Comparison of ENCODE assay signal across 8 cellular contexts in genomic region chr2:222709191-222709891, GRCh38. TPM values are rescaled to one million over a fixed set of nuclear protein-coding genes. Genes with fewer than 3 reads are reported as not detected.
DNase-seq lines count a peak whose midpoint lies in the region; ATAC-seq, FAIRE-seq and TF ChIP-seq lines count a peak whose summit lies in the region.

No MANE protein-coding gene starts in this region.

- H2BK5ac ChIP-seq in H1 (ENCODE audit: low read depth, low read length) (no peak overlapping the region), mesendoderm (ENCODE audit: low read length) (no peak overlapping the region)

- H3K27me3 ChIP-seq in H1 (replicated peaks in 1 of 4; ENCODE audit: control insufficient read depth in 3 of 4, extremely low read depth in 1 of 4, insufficient read depth in 3 of 4, low read length in 3 of 4), result no peaks in the 10 kb centered on the region
- H3K27me3 ChIP-seq in mesendoderm (ENCODE audit: insufficient read depth, low read length, poor library complexity), result no peaks in the 10 kb centered on the region

- H3K4me1 Mint-ChIP-seq in activated CD4-positive, alpha-beta T cell treated with anti-CD3 and anti-CD28 coated beads, Interleukin-2, amount 10 ng/mL, durations not matched to agents 7 days and 5 days, result peaks cover 16% of the 10 kb centered on the region
- H3K4me1 Mint-ChIP-seq in T-helper 2 cell treated with Interferon-gamma antibody and Interleukin-4, amounts not matched to agents 5 μg/mL and 100 μg/mL, for 36 hours (ENCODE audit: low read depth), result peaks cover 15% of the 10 kb centered on the region

- peak overlapping the region; percentile 68; the same call in 1 of the 2 replicates for H2BK12ac ChIP-seq in H1 (ENCODE audit: low read depth, low read length)

- no peak overlapping the region for H3K27ac ChIP-seq in H1 (ENCODE audit: low read depth, low read length)
- no peak overlapping the region for H3K27ac ChIP-seq in mesendoderm (ENCODE audit: low read depth, low read length)

- no peak overlapping the region for H4K91ac ChIP-seq in H1 (replicated peaks; ENCODE audit: insufficient read length, low read length)

- POLR2A ChIA-PET in activated CD4-positive, alpha-beta T cell treated with anti-CD3 and anti-CD28 coated beads, Interleukin-2, amount 10 ng/mL, durations not matched to agents 7 days and 5 days (lab: Charles Lee), result no interaction called here
- POLR2A ChIA-PET in H1 (lab: Charles Lee; ENCODE audit: partially characterized antibody), result interaction anchor here (0.7 to 0.9 kb wide), 3 partner anchors 151 to 298 kb away, joined by 3 read pairs; no protein-coding TSS in a partner anchor

- H4K5ac ChIP-seq in H1 (ENCODE audit: insufficient read length, low read depth, low read length), result no peak overlapping the region
- H4K5ac ChIP-seq in mesendoderm (ENCODE audit: low read length), result no peak overlapping the region

- H3K56ac ChIP-seq in H1 (replicated peaks; ENCODE audit: insufficient read length, low read depth, low read length), result no peak overlapping the region
- H3K56ac ChIP-seq in mesendoderm (ENCODE audit: low read length), result peak overlapping the region; percentile 81

- H3K36me3 ChIP-seq in H1 (ENCODE audit: control insufficient read depth in 2 of 4, insufficient read depth in 4 of 4, low read length in 3 of 4) (no peaks in the 10 kb centered on the region), mesendoderm (ENCODE audit: control insufficient read depth, insufficient read depth, low read length) (no peaks in the 10 kb centered on the region)

- H2BK120ac ChIP-seq in H1 (replicated peaks; ENCODE audit: low read depth, low read length) (no peak overlapping the region), mesendoderm (ENCODE audit: low read depth, low read length) (no peak overlapping the region)

- H2BK20ac ChIP-seq in H1 (ENCODE audit: low read length), result peak overlapping the region; percentile 96; the same call in 1 of the 2 replicates

- H3K4me3 ChIP-seq in H1 (ENCODE audit: extremely low read depth in 1 of 4, insufficient read depth in 2 of 4, low read depth in 3 of 4, low read length in 4 of 4) (no peak overlapping the region), mesendoderm (ENCODE audit: low read length) (no peak overlapping the region)

- no peak overlapping the region for H4K8ac ChIP-seq in H1 (ENCODE audit: extremely low read depth, insufficient read depth, low read length)
- H4K8ac ChIP-seq in mesendoderm (ENCODE audit: low read depth, low read length), result no peak overlapping the region

- H3K9ac ChIP-seq in H1 (replicated peaks in 1 of 4; ENCODE audit: extremely low read depth in 1 of 4, low read depth in 3 of 4, low read length in 3 of 4) (no peak overlapping the region), mesendoderm (ENCODE audit: low read length) (no peak overlapping the region)

- H3K18ac ChIP-seq in H1 (ENCODE audit: extremely low read depth, low read length) (peak overlapping the region; percentile 55), mesendoderm (ENCODE audit: low read length) (no peak overlapping the region)

- H3K79me1 ChIP-seq in H1 (ENCODE audit: low read depth, low read length) (no peaks in the 10 kb centered on the region), mesendoderm (ENCODE audit: low read length) (no peaks in the 10 kb centered on the region)

- H2BK15ac ChIP-seq in H1 (ENCODE audit: low read length), result peak overlapping the region; percentile 88; the same call in 1 of the 2 replicates
- no peak overlapping the region for H2BK15ac ChIP-seq in mesendoderm (replicated peaks; ENCODE audit: low read depth)

- no peak overlapping the region for H3K23ac ChIP-seq in H1 (ENCODE audit: insufficient read length)
- no peak overlapping the region for H3K23ac ChIP-seq in mesendoderm (ENCODE audit: low read length)

- H2AK5ac ChIP-seq in H1 (ENCODE audit: low read depth, low read length), result peak overlapping the region; percentile 75
- H2AK5ac ChIP-seq in mesendoderm (ENCODE audit: low read length), result no peak overlapping the region

- H3K4me2 ChIP-seq in H1 (ENCODE audit: insufficient read depth in 1 of 2, low read depth in 2 of 2, low read length in 2 of 2) (0 out of 4 replicates have a peak overlapping the region, but pooled peaks of 1 of the 2 experiments have one; percentile 6), mesendoderm (ENCODE audit: low read length) (no peak overlapping the region)

- no peak overlapping the region for H3K14ac ChIP-seq in H1 (ENCODE audit: insufficient read length)

- no peak for TF ChIP-seq CTCF in H1 (IDR thresholded peaks at IDR 0.05; ENCODE audit: control extremely low read depth in 1 of 3, insufficient read depth in 1 of 3, low read depth in 1 of 3, low read length in 3 of 3)

- TF ChIP-seq RAD21 in H1 (IDR thresholded peaks at IDR 0.05 in 1 of 2, conservative IDR thresholded peaks at IDR 0.05 in 1 of 2; ENCODE audit: low read depth in 2 of 2, low read length in 2 of 2), result no peak

- CTCF ChIA-PET in activated CD4-positive, alpha-beta T cell treated with anti-CD3 and anti-CD28 coated beads, Interleukin-2, amount 10 ng/mL, durations not matched to agents 7 days and 5 days (lab: Charles Lee), result interaction anchor here (0.6 to 1.5 kb wide), 7 partner anchors 19 to 1416 kb away, joined by 3 to 4 read pairs (median 3); no protein-coding TSS in a partner anchor
- CTCF ChIA-PET in H1 (lab: Charles Lee; ENCODE audit: partially characterized antibody), result interaction anchor here (0.7 to 12.1 kb wide), 43 partner anchors 10 to 1247 kb away, joined by 3 to 124 read pairs (median 4); no protein-coding TSS in a partner anchor

- H3K4me1 ChIP-seq in H1 (replicated peaks in 1 of 4; ENCODE audit: control insufficient read depth in 3 of 4, insufficient read depth in 4 of 4, low read length in 3 of 4) (peaks cover 0 to 6% (median 0%) of the 10 kb centered on the region in 4 experiments; a peak in 3 of 7 replicates), mesendoderm (ENCODE audit: control insufficient read depth, low read depth, low read length) (peaks cover 4% of the 10 kb centered on the region)

- no peak overlapping the region for H3K27ac Mint-ChIP-seq in activated CD4-positive, alpha-beta T cell treated with anti-CD3 and anti-CD28 coated beads, Interleukin-2, amount 10 ng/mL, durations not matched to agents 7 days and 5 days
- no peak overlapping the region for H3K27ac Mint-ChIP-seq in T-helper 2 cell treated with Interferon-gamma antibody and Interleukin-4, amounts not matched to agents 5 μg/mL and 100 μg/mL, for 36 hours

- no peaks in the 10 kb centered on the region for H3K9me3 ChIP-seq in H1 (ENCODE audit: insufficient read depth in 2 of 2, low read depth in 1 of 2, low read length in 1 of 2)

- no peaks in the 10 kb centered on the region; the same call in 1 of the 2 replicates for H3K23me2 ChIP-seq in H1 (ENCODE audit: low read depth, low read length)

- H3K4me3 Mint-ChIP-seq in activated CD4-positive, alpha-beta T cell treated with anti-CD3 and anti-CD28 coated beads, Interleukin-2, amount 10 ng/mL, durations not matched to agents 7 days and 5 days, result no peak overlapping the region
- H3K4me3 Mint-ChIP-seq in T-helper 2 cell treated with Interferon-gamma antibody and Interleukin-4, amounts not matched to agents 5 μg/mL and 100 μg/mL, for 36 hours, result no peak overlapping the region

- TF ChIP-seq EP300 in H1 (IDR thresholded peaks at IDR 0.05; ENCODE audit: borderline replicate concordance in 1 of 2, low read depth in 2 of 2, low read length in 2 of 2), result no peak

- no peak for TF ChIP-seq POLR2A in H1 (IDR thresholded peaks at IDR 0.05; ENCODE audit: control extremely low read depth in 1 of 2, low read depth in 2 of 2, low read length in 2 of 2)

- WGBS in H1 (ENCODE audit: extremely low coverage in 1 of 2, insufficient coverage in 1 of 2, insufficient read length in 1 of 2, insufficient replicate concordance in 2 of 2, low coverage in 1 of 2, low lambda C conversion rate in 2 of 2, missing lambda C conversion rate in 1 of 2), 2 experiments, result 85% methylated on average over 16 of the region's 16 CpGs; no CpG with 5 or more reads in 1 of the 2 experiments
- no CpG with 5 or more reads among the region's 16 CpGs for WGBS in mesendoderm (ENCODE audit: extremely low coverage, insufficient coverage, low lambda C conversion rate)

- no peaks in the 10 kb centered on the region for H3K36me3 Mint-ChIP-seq in activated CD4-positive, alpha-beta T cell treated with anti-CD3 and anti-CD28 coated beads, Interleukin-2, amount 10 ng/mL, durations not matched to agents 7 days and 5 days (ENCODE audit: low read depth)
- H3K36me3 Mint-ChIP-seq in T-helper 2 cell treated with Interferon-gamma antibody and Interleukin-4, amounts not matched to agents 5 μg/mL and 100 μg/mL, for 36 hours (ENCODE audit: low read depth), result no peaks in the 10 kb centered on the region

- DNase-seq in activated CD4-positive, alpha-beta T cell treated with anti-CD3 and anti-CD28 coated beads for 48 hours, result peak; percentile 8
- no peak for DNase-seq in activated CD4-positive, alpha-beta T cell treated with anti-CD3 and anti-CD28 coated beads, Interleukin-2, amount 10 ng/mL, durations not matched to agents 7 days and 5 days
- DNase-seq in RCC 7860 (ENCODE audit: low spot score) (peak; percentile 99), H1 (ENCODE audit: low read depth in 1 of 2, low spot score in 2 of 2) (peak in 1 of 2 experiments; percentile 51), mesendoderm (peak; percentile 91), AML-193 (lab: John Stamatoyannopoulos, UW) (no peak)
- DNase-seq in T-helper 2 cell treated with Interferon-gamma antibody and Interleukin-4, amounts not matched to agents 5 μg/mL and 100 μg/mL, for 36 hours (ENCODE audit: low spot score), result no peak

- H3K9me3 Mint-ChIP-seq in activated CD4-positive, alpha-beta T cell treated with anti-CD3 and anti-CD28 coated beads, Interleukin-2, amount 10 ng/mL, durations not matched to agents 7 days and 5 days, result no peaks in the 10 kb centered on the region
- H3K9me3 Mint-ChIP-seq in T-helper 2 cell treated with Interferon-gamma antibody and Interleukin-4, amounts not matched to agents 5 μg/mL and 100 μg/mL, for 36 hours, result no peaks in the 10 kb centered on the region

- no peaks in the 10 kb centered on the region for H4K20me1 ChIP-seq in H1 (replicated peaks in 1 of 2; ENCODE audit: control insufficient read depth in 1 of 2, insufficient read depth in 2 of 2, low read length in 2 of 2)

- H3K79me2 ChIP-seq in H1 (ENCODE audit: control insufficient read depth in 1 of 2, insufficient read depth in 2 of 2, low read length in 2 of 2) (no peaks in the 10 kb centered on the region), mesendoderm (ENCODE audit: control insufficient read depth, insufficient read depth, low read length) (no peaks in the 10 kb centered on the region)

- peaks cover 21% of the 10 kb centered on the region for H3K27me3 Mint-ChIP-seq in activated CD4-positive, alpha-beta T cell treated with anti-CD3 and anti-CD28 coated beads, Interleukin-2, amount 10 ng/mL, durations not matched to agents 7 days and 5 days
- H3K27me3 Mint-ChIP-seq in T-helper 2 cell treated with Interferon-gamma antibody and Interleukin-4, amounts not matched to agents 5 μg/mL and 100 μg/mL, for 36 hours (ENCODE audit: low read depth), result peaks cover 40% of the 10 kb centered on the region

- peak; percentile 53 for ATAC-seq in HG03097 (IDR thresholded peaks at IDR 0.05; ENCODE audit: low FRiP score, unreplicated experiment)

- H3K4ac ChIP-seq in H1 (replicated peaks; ENCODE audit: insufficient read length, low read depth, low read length), result no peak overlapping the region
- H3K4ac ChIP-seq in mesendoderm (ENCODE audit: low read depth, low read length), result no peak overlapping the region

- FAIRE-seq in RCC 7860 (lab: Jason Lieb, UNC) (peak; percentile 97), H1 (lab: Jason Lieb, UNC) (no peak)

- peak overlapping the region; percentile 37 for H2AFZ ChIP-seq in H1 (ENCODE audit: low read length)

RNA-seq across cellular contexts. Expression of gene MOGAT1, which starts 37.9 kb away (rescaled TPM):
- total RNA-seq in activated CD4-positive, alpha-beta T cell treated with anti-CD3 and anti-CD28 coated beads, Interleukin-2, amount 10 ng/mL, durations not matched to agents 7 days and 5 days, result not detected
- total RNA-seq in H1 (2021; fragmentation: NEBNext Ultra II Directional; extraction: Animal tissue kit (Norgen Biotek cat#: 25700)), result 0.31 and 0.67 TPM in 2 replicates
- polyA plus RNA-seq in H1 (2011; rRNA removed), result 0.11 TPM in 2 replicates
- polyA plus RNA-seq in H1 (2011; cell fraction: cytosol; rRNA removed), result 0.25 TPM
- not detected for polyA plus RNA-seq in H1 (2011; cell fraction: nucleus; rRNA removed)
- polyA plus RNA-seq in H1 (2012, experiment 1 of 2), result 0.29 to 0.60 TPM (median 0.33 TPM) in 4 replicates
- not detected for polyA plus RNA-seq in H1 (2012, experiment 2 of 2)
- 0.39 TPM for polyA plus RNA-seq in H1 (2013, experiment 1 of 2)
- polyA plus RNA-seq in H1 (2013, experiment 2 of 2), result 0.59 TPM
- polyA minus RNA-seq in H1 (2011; rRNA and poly(A)+ RNA removed), result 0.34 and 0.35 TPM in 2 replicates
- not detected for polyA minus RNA-seq in H1 (2011; cell fraction: cytosol; rRNA and poly(A)+ RNA removed)
- 1.5 TPM for polyA minus RNA-seq in H1 (2011; cell fraction: nucleus; rRNA and poly(A)+ RNA removed)
- polyA plus RNA-seq in mesendoderm (2013, experiment 1 of 2), result 0.07 TPM
- polyA plus RNA-seq in mesendoderm (2013, experiment 2 of 2), result not detected

RNA-seq across cellular contexts. Expression of gene FARSB, which starts 53.4 kb away (rescaled TPM):
- 10 to 100 TPM; 21.6 to 26.0 TPM for total RNA-seq in activated CD4-positive, alpha-beta T cell treated with anti-CD3 and anti-CD28 coated beads, Interleukin-2, amount 10 ng/mL, durations not matched to agents 7 days and 5 days
- total RNA-seq in H1 (2021; fragmentation: NEBNext Ultra II Directional; extraction: Animal tissue kit (Norgen Biotek cat#: 25700)), result 36.1 and 37.9 TPM in 2 replicates
- polyA plus RNA-seq in H1 (2011; rRNA removed), result 13.1 and 21.0 TPM in 2 replicates
- 24.8 TPM for polyA plus RNA-seq in H1 (2011; cell fraction: cytosol; rRNA removed)
- polyA plus RNA-seq in H1 (2011; cell fraction: nucleus; rRNA removed), result 12.1 TPM
- 28.5 to 43.7 TPM (median 29.0 TPM) in 4 replicates for polyA plus RNA-seq in H1 (2012, experiment 1 of 2)
- 5.3 TPM for polyA plus RNA-seq in H1 (2012, experiment 2 of 2)
- 40.4 TPM for polyA plus RNA-seq in H1 (2013, experiment 1 of 2)
- polyA plus RNA-seq in H1 (2013, experiment 2 of 2), result 41.2 TPM
- polyA minus RNA-seq in H1 (2011; rRNA and poly(A)+ RNA removed), result 26.8 and 38.4 TPM in 2 replicates
- 13.0 TPM for polyA minus RNA-seq in H1 (2011; cell fraction: cytosol; rRNA and poly(A)+ RNA removed)
- 27.1 TPM for polyA minus RNA-seq in H1 (2011; cell fraction: nucleus; rRNA and poly(A)+ RNA removed)
- polyA plus RNA-seq in mesendoderm (2013, experiment 1 of 2), result 57.8 TPM
- 58.3 TPM for polyA plus RNA-seq in mesendoderm (2013, experiment 2 of 2)

Comparison
In these comparisons a context has a peak if more than half of its experiments do, and no peak if none do; other contexts are left out.
1. DNase-seq: peak in activated CD4-positive, alpha-beta T cell treated with anti-CD3 and anti-CD28 coated beads for 48 hours (single experiment), RCC 7860 (single experiment) and mesendoderm (single experiment); none in activated CD4-positive, alpha-beta T cell treated with anti-CD3 and anti-CD28 coated beads, Interleukin-2, amount 10 ng/mL, durations not matched to agents 7 days and 5 days (single experiment), T-helper 2 cell treated with Interferon-gamma antibody and Interleukin-4, amounts not matched to agents 5 μg/mL and 100 μg/mL, for 36 hours (single experiment) and AML-193 (0 of 2).